Comparison of ENCODE assay signal across 9 cellular contexts in the genomic region with DNA sequence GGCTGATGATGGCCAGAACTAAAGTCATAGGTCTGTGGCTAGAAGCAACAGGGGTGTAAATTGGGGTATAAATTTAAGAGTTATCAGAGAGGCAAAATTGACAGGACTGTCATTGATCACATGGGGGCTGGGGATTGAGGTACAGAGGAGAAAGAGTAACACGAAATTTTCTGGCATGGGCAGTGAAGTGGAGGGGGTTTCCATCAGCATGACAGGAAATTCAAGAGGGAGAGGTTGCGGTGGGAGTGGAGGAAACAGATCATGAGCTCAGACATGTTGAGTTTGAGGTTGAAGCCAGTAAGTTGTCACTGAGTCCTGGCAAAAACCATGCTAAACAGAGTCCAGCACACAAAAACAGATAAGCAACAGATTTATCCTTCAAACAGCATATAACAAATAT.
DNase-seq lines count a peak whose midpoint lies in the region; ATAC-seq lines count a peak whose summit lies in the region.
"Had no signal": no experiment of that assay in that cellular context is flagged by ENCODE, and none has a peak within 500 bp of the region (broad histone marks: within the 10 kb centered on the region; RNA-seq: fewer than 3 reads in every experiment).

No MANE protein-coding gene starts in this region.

- H3K4me1 ChIP-seq in CD8-positive, alpha-beta memory T cell (ENCODE audit: insufficient read depth, low read length), result peaks cover 6% of the 10 kb centered on the region

- peak in 1 of 5 donors; percentile 36 for DNase-seq in CD8-positive, alpha-beta memory T cell
- DNase-seq in immature natural killer cell, result peak; percentile 48 to 63 (median 51)
- DNase-seq in H7, result no peak
- DNase-seq in NCI-H2029 treated with DMSO at 0.1 percent for 48 hours (lab: John Stamatoyannopoulos, UW), result no peak
- DNase-seq in NCI-H2227 treated with DMSO at 0.1 percent for 48 hours (lab: John Stamatoyannopoulos, UW), result no peak
- DNase-seq in HuH-7 (ENCODE audit: low spot score), result no peak

- H3K9me3 Mint-ChIP-seq in CD8-positive, alpha-beta memory T cell, result no peaks in the 10 kb centered on the region
- no peaks in the 10 kb centered on the region for H3K9me3 Mint-ChIP-seq in T-helper 1 cell treated with Interleukin-12 subunit alpha and Interleukin-12 subunit beta and Interleukin-4 antibody, amounts not matched to agents 30 μg/mL and 1 μg/mL, for 36 hours
- no peaks in the 10 kb centered on the region for H3K9me3 Mint-ChIP-seq in immature natural killer cell

- no peaks in the 10 kb centered on the region for H3K36me3 ChIP-seq in CD8-positive, alpha-beta memory T cell (ENCODE audit: insufficient read depth, low read length)
- no peaks in the 10 kb centered on the region for H3K36me3 ChIP-seq in H7 (replicated peaks; ENCODE audit: control insufficient read depth, insufficient read depth, low read length)

- H3K27me3 ChIP-seq in CD8-positive, alpha-beta memory T cell (ENCODE audit: insufficient read depth, low read length, poor library complexity, severe bottlenecking), result no peaks in the 10 kb centered on the region
- no peaks in the 10 kb centered on the region for H3K27me3 ChIP-seq in H7 (ENCODE audit: control insufficient read depth, insufficient read depth, low read length)

- ATAC-seq in GM21447 (IDR thresholded peaks at IDR 0.05; ENCODE audit: unreplicated experiment), result peak; percentile 69
- ATAC-seq: K562 had no signal

- H3K4me3 ChIP-seq in CD8-positive, alpha-beta memory T cell (ENCODE audit: low read length), result no peak overlapping the region
- H3K4me3 ChIP-seq in H7 (ENCODE audit: insufficient read depth, low read depth, low read length), result no peak overlapping the region
- H3K4me3 ChIP-seq: K562 had no signal

- CTCF ChIA-PET in CD8-positive, alpha-beta memory T cell (lab: Charles Lee), result no interaction called here

- peaks cover 0 to 3% of the 10 kb centered on the region in 2 donors for H3K27me3 Mint-ChIP-seq in CD8-positive, alpha-beta memory T cell
- H3K27me3 Mint-ChIP-seq in T-helper 1 cell treated with Interleukin-12 subunit alpha and Interleukin-12 subunit beta and Interleukin-4 antibody, amounts not matched to agents 30 μg/mL and 1 μg/mL, for 36 hours (ENCODE audit: low read depth), result no peaks in the 10 kb centered on the region
- H3K27me3 Mint-ChIP-seq in immature natural killer cell (ENCODE audit: low read depth in 3 of 3), result peaks cover 0 to 13% (median 0%) of the 10 kb centered on the region in 3 donors

- peak overlapping the region in 1 of 7 donors; percentile 32 for H3K4me3 Mint-ChIP-seq in CD8-positive, alpha-beta memory T cell
- peak overlapping the region; percentile 58 for H3K4me3 Mint-ChIP-seq in T-helper 1 cell treated with Interleukin-12 subunit alpha and Interleukin-12 subunit beta and Interleukin-4 antibody, amounts not matched to agents 30 μg/mL and 1 μg/mL, for 36 hours
- peak overlapping the region; percentile 9 to 57 (median 29) for H3K4me3 Mint-ChIP-seq in immature natural killer cell

- H3K9me3 ChIP-seq in CD8-positive, alpha-beta memory T cell (ENCODE audit: low read length), result no peaks in the 10 kb centered on the region

- POLR2A ChIA-PET in CD8-positive, alpha-beta memory T cell (lab: Charles Lee), result no interaction called here

- H3K36me3 Mint-ChIP-seq in CD8-positive, alpha-beta memory T cell, result no peaks in the 10 kb centered on the region
- H3K36me3 Mint-ChIP-seq in T-helper 1 cell treated with Interleukin-12 subunit alpha and Interleukin-12 subunit beta and Interleukin-4 antibody, amounts not matched to agents 30 μg/mL and 1 μg/mL, for 36 hours (ENCODE audit: low read depth), result peaks cover 4% of the 10 kb centered on the region
- no peaks in the 10 kb centered on the region for H3K36me3 Mint-ChIP-seq in immature natural killer cell

- H3K4me1 Mint-ChIP-seq in CD8-positive, alpha-beta memory T cell, result peaks cover 18 to 25% (median 20%) of the 10 kb centered on the region in 3 donors
- peaks cover 35% of the 10 kb centered on the region for H3K4me1 Mint-ChIP-seq in T-helper 1 cell treated with Interleukin-12 subunit alpha and Interleukin-12 subunit beta and Interleukin-4 antibody, amounts not matched to agents 30 μg/mL and 1 μg/mL, for 36 hours (ENCODE audit: low read depth)
- peaks cover 20 to 50% of the 10 kb centered on the region in 2 donors for H3K4me1 Mint-ChIP-seq in immature natural killer cell

- no peak overlapping the region for H3K27ac ChIP-seq in CD8-positive, alpha-beta memory T cell (ENCODE audit: low read depth, low read length)

- H3K27ac Mint-ChIP-seq in CD8-positive, alpha-beta memory T cell, result peak overlapping the region in 7 of 8 donors; percentile 5 to 93 (median 48)
- peak overlapping the region; percentile 91 for H3K27ac Mint-ChIP-seq in T-helper 1 cell treated with Interleukin-12 subunit alpha and Interleukin-12 subunit beta and Interleukin-4 antibody, amounts not matched to agents 30 μg/mL and 1 μg/mL, for 36 hours
- peak overlapping the region; percentile 42 to 93 (median 60) for H3K27ac Mint-ChIP-seq in immature natural killer cell

Comparison
In these comparisons a context has a peak if more than half of its experiments do, and no peak if none do; other contexts are left out.
1. DNase-seq: peak in immature natural killer cell (3 of 3); none in H7 (single experiment), NCI-H2029 treated with DMSO at 0.1 percent for 48 hours (single experiment), NCI-H2227 treated with DMSO at 0.1 percent for 48 hours (single experiment) and HuH-7 (single experiment).
2. Peak in every context shown above with its lines, with median percentiles within 50 percentile points of each other: H3K27ac Mint-ChIP-seq.